Comparison of ENCODE assay signal across 12 cellular contexts in genomic region chr14:59679872-59680271, GRCh38.
A peak's percentile ranks its signal among the peaks of the same experiment; 100 is the strongest.
DNase-seq lines count a peak whose midpoint lies in the region; ATAC-seq and TF ChIP-seq lines count a peak whose summit lies in the region.
"Had no signal": no experiment of that assay in that cellular context is flagged by ENCODE, and none has a peak within 500 bp of the region (broad histone marks: within the 10 kb centered on the region; RNA-seq: fewer than 3 reads in every experiment).

No MANE protein-coding gene starts in this region.

- POLR2A ChIA-PET in A673 (lab: Charles Lee; ENCODE audit: low non-redundant PET) (no interaction called here), HEK293 (lab: Yijun Ruan, JAX) (no interaction called here)

- no peaks in the 10 kb centered on the region for H3K9me3 ChIP-seq in A673 (ENCODE audit: low read depth, low read length, poor library complexity, severe bottlenecking)
- no peaks in the 10 kb centered on the region for H3K9me3 ChIP-seq in HEK293 (ENCODE audit: control insufficient read depth, insufficient read depth, low read depth, low read length)

- CTCF ChIA-PET in A673 (lab: Charles Lee), result no interaction called here
- CTCF ChIA-PET in HEK293 (lab: Yijun Ruan, JAX), result interaction anchor here (0.6 to 1.5 kb wide), 4 partner anchors 38 to 282 kb away, joined by 3 to 4 read pairs (median 3); no protein-coding TSS in a partner anchor

- no peaks in the 10 kb centered on the region for H3K36me3 ChIP-seq in A673 (ENCODE audit: insufficient read depth, low read length, poor library complexity, severe bottlenecking)
- no peaks in the 10 kb centered on the region for H3K36me3 ChIP-seq in HEK293 (ENCODE audit: control insufficient read depth in 2 of 2, insufficient read depth in 1 of 2, low read length in 2 of 2)

- H3K27ac ChIP-seq in A673 (ENCODE audit: low read depth, low read length, poor library complexity, severe bottlenecking) (no peak overlapping the region), HEK293 (ENCODE audit: extremely low read depth, low read depth, low read length) (no peak overlapping the region)

- no peaks in the 10 kb centered on the region for H3K27me3 ChIP-seq in A673 (replicated peaks; ENCODE audit: insufficient read depth, low read depth, low read length, poor library complexity)

- intact Hi-C loops in A673 (cut with micrococcal nuclease; ENCODE audit: unreplicated experiment) (no loop called here), posterior cingulate gyrus (cut with DNase I) (no loop called here)

- ATAC-seq in esophagus mucosa (no peak), GM18498 (IDR thresholded peaks at IDR 0.05; ENCODE audit: unreplicated experiment) (no peak)
- ATAC-seq: left cardiac atrium had no signal

- no peak for TF ChIP-seq CTCF in A673 (conservative IDR thresholded peaks at IDR 0.05; ENCODE audit: low read depth, low read length)
- TF ChIP-seq CTCF in HEK293 (tag by site-specific recombination; IDR thresholded peaks at IDR 0.05), result no peak

- BruUV-seq in A673 (replicated peaks; lab: Mats Ljungman, UMichigan), result no TSS peak

- H3K4me3 ChIP-seq in A673 (ENCODE audit: low read depth, low read length, poor library complexity, severe bottlenecking), result no peak overlapping the region
- H3K4me3 ChIP-seq in HEK293 (ENCODE audit: low read depth, low read length), result no peak overlapping the region

- peak; percentile 20 for DNase-seq in A673 (ENCODE audit: low spot score)
- DNase-seq in NCI-H774 (lab: John Stamatoyannopoulos, UW), result peak; percentile 60
- peak; percentile 86 for DNase-seq in iris pigment epithelial cell (ENCODE audit: low read depth)
- no peak for DNase-seq in posterior cingulate gyrus
- no peak for DNase-seq in central memory CD4-positive, alpha-beta T cell
- DNase-seq: activated naive CD4-positive, alpha-beta T cell treated with anti-CD3 and anti-CD28 coated beads, Interleukin-2, amount 10 ng/mL, durations not matched to agents 7 days and 5 days; foreskin melanocyte; left cardiac atrium; T-helper 9 cell had no signal

- H3K4me1 ChIP-seq in A673 (ENCODE audit: insufficient read depth, low read length, poor library complexity, severe bottlenecking) (no peaks in the 10 kb centered on the region), HEK293 (ENCODE audit: control insufficient read depth, insufficient read depth, low read length) (no peaks in the 10 kb centered on the region)

TF ChIP-seq in HEK293, 187 proteins besides CTCF, POLR2A, EP300 and RAD21:
- TF ChIP-seq ZNF548 (tag by site-specific recombination; IDR thresholded peaks at IDR 0.05) (no peak), MYNN (tag by site-specific recombination; IDR thresholded peaks at IDR 0.05; ENCODE audit: borderline replicate concordance) (peak; percentile 21; the same call in 1 of the 2 replicates), SCRT2 (tag by site-specific recombination; IDR thresholded peaks at IDR 0.05) (peak; percentile 35; the same call in 1 of the 2 replicates)

Comparison
In these comparisons a context has a peak if more than half of its experiments do, and no peak if none do; other contexts are left out.
1. DNase-seq: peak in A673 (single experiment), NCI-H774 (single experiment) and iris pigment epithelial cell (single experiment); none in posterior cingulate gyrus (0 of 10) and central memory CD4-positive, alpha-beta T cell (single experiment).